8 cellular contexts compared by ENCODE assay signal in genomic region chr3:51371943-51372557, GRCh38. TPM values are rescaled to one million over a fixed set of nuclear protein-coding genes. Genes with fewer than 3 reads are reported as not detected.
DNase-seq lines count a peak whose midpoint lies in the region; ATAC-seq and TF ChIP-seq lines count a peak whose summit lies in the region.

No MANE protein-coding gene starts in this region.

- no peaks in the 10 kb centered on the region for H3K9me3 Mint-ChIP-seq in immature natural killer cell

- peaks cover 0 to 5% (median 0%) of the 10 kb centered on the region in 3 donors for H3K36me3 Mint-ChIP-seq in immature natural killer cell

- H3K27ac ChIP-seq in HL-60 (replicated peaks), result no peak overlapping the region
- H3K27ac ChIP-seq in brain microvascular endothelial cell, result no peak overlapping the region

- H3K4me1 Mint-ChIP-seq in immature natural killer cell, result no peaks in the 10 kb centered on the region

- H3K4me3 Mint-ChIP-seq in immature natural killer cell, result no peak overlapping the region

- no peaks in the 10 kb centered on the region for H3K27me3 ChIP-seq in HL-60 (ENCODE audit: insufficient read depth, poor library complexity, severe bottlenecking)
- no peaks in the 10 kb centered on the region for H3K27me3 ChIP-seq in brain microvascular endothelial cell (replicated peaks)

- H3K4me3 ChIP-seq in HL-60 (replicated peaks; ENCODE audit: insufficient read depth, low read length) (no peak overlapping the region), brain microvascular endothelial cell (ENCODE audit: low read depth, low read length) (no peak overlapping the region)

- H3K36me3 ChIP-seq in brain microvascular endothelial cell (replicated peaks), result no peaks in the 10 kb centered on the region

- ATAC-seq in GM21529 (IDR thresholded peaks at IDR 0.05; ENCODE audit: unreplicated experiment), result no peak
- no peak for ATAC-seq in GM18519 (IDR thresholded peaks at IDR 0.05; ENCODE audit: low FRiP score, unreplicated experiment)

- H3K27me3 Mint-ChIP-seq in immature natural killer cell (ENCODE audit: low read depth in 3 of 3), result peaks cover 3 to 7% (median 4%) of the 10 kb centered on the region in 3 donors

- no peak overlapping the region for H3K27ac Mint-ChIP-seq in immature natural killer cell

- peak; percentile 49 for TF ChIP-seq CTCF in HL-60 (IDR thresholded peaks at IDR 0.05; ENCODE audit: insufficient read depth, low read length)
- TF ChIP-seq CTCF in brain microvascular endothelial cell (IDR thresholded peaks at IDR 0.05; ENCODE audit: low read depth, low read length, missing control alignments), result peak; percentile 84

- DNase-seq in Daoy (ENCODE audit: low read depth), result peak; percentile 48
- peak in 1 of 2 experiments; percentile 56 for DNase-seq in HL-60 (ENCODE audit: low read depth in 1 of 2, low spot score in 1 of 2)
- peak; percentile 12 for DNase-seq in SHP77 treated with DMSO at 0.1 percent for 48 hours (lab: John Stamatoyannopoulos, UW)
- DNase-seq in brain microvascular endothelial cell, result peak; percentile 69
- peak; percentile 28 to 53 (median 44) for DNase-seq in immature natural killer cell
- DNase-seq in stimulated activated CD8-positive, alpha-beta memory T cell treated with anti-CD3 and anti-CD28 coated beads, Interleukin-15, amount 100 ng/mL, for 1 hour (ENCODE audit: low read depth), result peak; percentile 35

- in situ Hi-C loops in brain microvascular endothelial cell (cut with HindIII; ENCODE audit: low pct_ligation_motif_present, low sequenced_read_pairs), result loop anchor here (25.0 kb wide), 1 partner anchor 260 kb away; no protein-coding TSS in a partner anchor

RNA-seq across cellular contexts. Expression of gene MANF, which starts 13.0 kb away (rescaled TPM):
- 67.4 and 134 TPM in 2 replicates for total RNA-seq in Daoy (2014; rRNA removed; shearing (Covaris generic))
- 100 to 1,000 TPM in 1 of 3 donors, 10 to 100 TPM in 2; 58.7 to 109 (median 82.4) TPM for polyA plus RNA-seq in immature natural killer cell

RNA-seq across cellular contexts. Expression of gene RBM15B, which starts 19.0 kb away (rescaled TPM):
- total RNA-seq in Daoy (2014; rRNA removed; shearing (Covaris generic)), result 8.7 and 12.6 TPM in 2 replicates
- 10 to 100 TPM; 10.3 to 12.1 (median 11.3) TPM for polyA plus RNA-seq in immature natural killer cell
